ENCODE assay signal across 13 cellular contexts in genomic region chr16:15640966-15641365, GRCh38. TPM values are rescaled to one million over a fixed set of nuclear protein-coding genes. Genes with fewer than 3 reads are reported as not detected.
DNase-seq lines count a peak whose midpoint lies in the region; ATAC-seq, FAIRE-seq and TF ChIP-seq lines count a peak whose summit lies in the region.
"Had no signal": no experiment of that assay in that cellular context is flagged by ENCODE, and none has a peak within 500 bp of the region (broad histone marks: within the 10 kb centered on the region; RNA-seq: fewer than 3 reads in every experiment).

No MANE protein-coding gene starts in this region.

- H3K4me1 Mint-ChIP-seq in CD4-positive, alpha-beta T cell (ENCODE audit: low read depth), result peaks cover 67% of the 10 kb centered on the region
- H3K4me1 Mint-ChIP-seq in activated T-helper 1 cell treated with anti-CD3 and anti-CD28 coated beads, Interleukin-12 subunit alpha, Interleukin-12 subunit beta, Interleukin-2, Interleukin-4 antibody, amounts not matched to agents 30 ng/mL and 10 ng/mL and 1 ng/mL, durations not matched to agents 14 hours and 24 hours and 36 hours (ENCODE audit: low read depth), result peaks cover 69% of the 10 kb centered on the region
- peaks cover 36 to 64% of the 10 kb centered on the region in 2 donors for H3K4me1 Mint-ChIP-seq in natural killer cell treated with Interleukin-12 subunit alpha and Interleukin-12 subunit beta and Interleukin-15 and Interleukin-18, amount 100 ng/mL, for 72 hours (ENCODE audit: low read depth in 2 of 2)

- DNase-seq in CD4-positive, alpha-beta T cell, result no peak
- DNase-seq in GM18507 (ENCODE audit: extremely low spot score, insufficient read length, low read depth) (no peak), ecto neural progenitor cell (ENCODE audit: low spot score) (no peak), colonic mucosa (no peak), brain microvascular endothelial cell (no peak)
- no peak for DNase-seq in activated T-helper 1 cell treated with anti-CD3 and anti-CD28 coated beads, Interleukin-12 subunit alpha, Interleukin-12 subunit beta, Interleukin-2, Interleukin-4 antibody, amounts not matched to agents 30 ng/mL and 10 ng/mL and 1 ng/mL, durations not matched to agents 14 hours and 24 hours and 36 hours (ENCODE audit: low spot score)
- no peak for DNase-seq in natural killer cell treated with Interleukin-12 subunit alpha and Interleukin-12 subunit beta and Interleukin-15 and Interleukin-18, amount 100 ng/mL, for 72 hours (ENCODE audit: low spot score)
- DNase-seq: COR-L47, NCI-H2081 had no signal

- no peaks in the 10 kb centered on the region for H3K9me3 ChIP-seq in CD4-positive, alpha-beta T cell (ENCODE audit: control insufficient read depth, low read length)
- no peaks in the 10 kb centered on the region for H3K9me3 ChIP-seq in colonic mucosa

- no peak overlapping the region for H3K9ac ChIP-seq in colonic mucosa (ENCODE audit: low read depth in 2 of 2, low read length in 2 of 2)

- H3K36me3 Mint-ChIP-seq in CD4-positive, alpha-beta T cell (ENCODE audit: low read depth), result peaks cover 64% of the 10 kb centered on the region
- H3K36me3 Mint-ChIP-seq in activated T-helper 1 cell treated with anti-CD3 and anti-CD28 coated beads, Interleukin-12 subunit alpha, Interleukin-12 subunit beta, Interleukin-2, Interleukin-4 antibody, amounts not matched to agents 30 ng/mL and 10 ng/mL and 1 ng/mL, durations not matched to agents 14 hours and 24 hours and 36 hours (ENCODE audit: low read depth), result peaks cover 27% of the 10 kb centered on the region
- peaks cover 19% of the 10 kb centered on the region for H3K36me3 Mint-ChIP-seq in natural killer cell treated with Interleukin-12 subunit alpha and Interleukin-12 subunit beta and Interleukin-15 and Interleukin-18, amount 100 ng/mL, for 72 hours

- peak overlapping the region; percentile 96 for H3K4me3 Mint-ChIP-seq in CD4-positive, alpha-beta T cell
- peak overlapping the region; percentile 96 for H3K4me3 Mint-ChIP-seq in activated T-helper 1 cell treated with anti-CD3 and anti-CD28 coated beads, Interleukin-12 subunit alpha, Interleukin-12 subunit beta, Interleukin-2, Interleukin-4 antibody, amounts not matched to agents 30 ng/mL and 10 ng/mL and 1 ng/mL, durations not matched to agents 14 hours and 24 hours and 36 hours
- peak overlapping the region; percentile 89 for H3K4me3 Mint-ChIP-seq in natural killer cell treated with Interleukin-12 subunit alpha and Interleukin-12 subunit beta and Interleukin-15 and Interleukin-18, amount 100 ng/mL, for 72 hours

- H3K36me3 ChIP-seq in colonic mucosa (peaks cover 19% of the 10 kb centered on the region), brain microvascular endothelial cell (replicated peaks) (peaks cover 19% of the 10 kb centered on the region)

- in situ Hi-C loops in brain microvascular endothelial cell (cut with HindIII; ENCODE audit: low pct_ligation_motif_present, low sequenced_read_pairs), result no loop called here

- no peak for TF ChIP-seq CTCF in CD4-positive, alpha-beta T cell (IDR thresholded peaks at IDR 0.05)
- TF ChIP-seq CTCF in colonic mucosa (IDR thresholded peaks at IDR 0.05) (no peak), brain microvascular endothelial cell (IDR thresholded peaks at IDR 0.05; ENCODE audit: low read depth, low read length, missing control alignments) (no peak)

- H3K27ac ChIP-seq in CD4-positive, alpha-beta T cell (ENCODE audit: low read depth, low read length), result peak overlapping the region; percentile 69
- H3K27ac ChIP-seq in colonic mucosa, result no peak overlapping the region
- no peak overlapping the region for H3K27ac ChIP-seq in brain microvascular endothelial cell

- peaks cover 6% of the 10 kb centered on the region for H3K4me1 ChIP-seq in colonic mucosa

- peak; percentile 52 for FAIRE-seq in GM18507 (lab: Jason Lieb, UNC)
- FAIRE-seq: astrocyte, HTR-8/SVneo, RCC 7860 had no signal

- H3K27me3 Mint-ChIP-seq in CD4-positive, alpha-beta T cell, result no peaks in the 10 kb centered on the region
- H3K27me3 Mint-ChIP-seq in activated T-helper 1 cell treated with anti-CD3 and anti-CD28 coated beads, Interleukin-12 subunit alpha, Interleukin-12 subunit beta, Interleukin-2, Interleukin-4 antibody, amounts not matched to agents 30 ng/mL and 10 ng/mL and 1 ng/mL, durations not matched to agents 14 hours and 24 hours and 36 hours (ENCODE audit: insufficient read depth), result no peaks in the 10 kb centered on the region
- no peaks in the 10 kb centered on the region for H3K27me3 Mint-ChIP-seq in natural killer cell treated with Interleukin-12 subunit alpha and Interleukin-12 subunit beta and Interleukin-15 and Interleukin-18, amount 100 ng/mL, for 72 hours

- H3K27me3 ChIP-seq in CD4-positive, alpha-beta T cell (ENCODE audit: control insufficient read depth, insufficient read depth, low read length), result no peaks in the 10 kb centered on the region
- H3K27me3 ChIP-seq in colonic mucosa, result no peaks in the 10 kb centered on the region
- H3K27me3 ChIP-seq in brain microvascular endothelial cell (replicated peaks), result no peaks in the 10 kb centered on the region

- ATAC-seq in CD4-positive, alpha-beta T cell (ENCODE audit: poor library complexity), result no peak
- no peak for ATAC-seq in natural killer cell treated with Interleukin-12 subunit alpha and Interleukin-12 subunit beta and Interleukin-15 and Interleukin-18, amount 100 ng/mL, for 72 hours
- ATAC-seq in GM18502 (IDR thresholded peaks at IDR 0.05; ENCODE audit: poor library complexity, unreplicated experiment), result no peak

- POLR2A ChIA-PET in CD4-positive, alpha-beta T cell (lab: Charles Lee), result interaction anchor here (1.3 to 3.7 kb wide), 3 partner anchors 10 to 31 kb away, joined by 3 to 48 read pairs (median 3); no protein-coding TSS in a partner anchor

- peak overlapping the region; percentile 98 for H3K27ac Mint-ChIP-seq in CD4-positive, alpha-beta T cell
- peak overlapping the region; percentile 96 for H3K27ac Mint-ChIP-seq in activated T-helper 1 cell treated with anti-CD3 and anti-CD28 coated beads, Interleukin-12 subunit alpha, Interleukin-12 subunit beta, Interleukin-2, Interleukin-4 antibody, amounts not matched to agents 30 ng/mL and 10 ng/mL and 1 ng/mL, durations not matched to agents 14 hours and 24 hours and 36 hours
- peak overlapping the region; percentile 88 to 91 for H3K27ac Mint-ChIP-seq in natural killer cell treated with Interleukin-12 subunit alpha and Interleukin-12 subunit beta and Interleukin-15 and Interleukin-18, amount 100 ng/mL, for 72 hours

- no peak overlapping the region for H3K4me3 ChIP-seq in colonic mucosa
- no peak overlapping the region for H3K4me3 ChIP-seq in brain microvascular endothelial cell (ENCODE audit: low read depth, low read length)

- intact Hi-C loops in CD4-positive, alpha-beta T cell (cut with DNase I, micrococcal nuclease), result loop anchor here in 1 of 2 experiments (5.0 to 10.0 kb wide), 4 partner anchors 49 to 1006 kb away; partner anchors contain the start of genes BFAR, CEP20 and PARN
- intact Hi-C loops in activated T-helper 1 cell treated with anti-CD3 and anti-CD28 coated beads, Interleukin-12 subunit alpha, Interleukin-12 subunit beta, Interleukin-2, Interleukin-4 antibody, amounts not matched to agents 30 ng/mL and 10 ng/mL and 1 ng/mL, durations not matched to agents 14 hours and 24 hours and 36 hours (cut with micrococcal nuclease), result loop anchor here (5.0 kb wide), 3 partner anchors 246 to 1009 kb away; partner anchors contain the start of genes BFAR, CEP20, NTAN1 and PARN
- intact Hi-C loops in colonic mucosa (cut with DNase I), result no loop called here

- CTCF ChIA-PET in CD4-positive, alpha-beta T cell (lab: Charles Lee), result interaction anchor here (2.5 to 3.2 kb wide), 2 partner anchors 31 to 214 kb away, joined by 13 to 20 read pairs; no protein-coding TSS in a partner anchor

- no peaks in the 10 kb centered on the region for H3K9me3 Mint-ChIP-seq in CD4-positive, alpha-beta T cell
- no peaks in the 10 kb centered on the region for H3K9me3 Mint-ChIP-seq in activated T-helper 1 cell treated with anti-CD3 and anti-CD28 coated beads, Interleukin-12 subunit alpha, Interleukin-12 subunit beta, Interleukin-2, Interleukin-4 antibody, amounts not matched to agents 30 ng/mL and 10 ng/mL and 1 ng/mL, durations not matched to agents 14 hours and 24 hours and 36 hours
- H3K9me3 Mint-ChIP-seq in natural killer cell treated with Interleukin-12 subunit alpha and Interleukin-12 subunit beta and Interleukin-15 and Interleukin-18, amount 100 ng/mL, for 72 hours, result no peaks in the 10 kb centered on the region

RNA-seq across cellular contexts. Expression of gene MARF1, which starts 2.0 kb away (rescaled TPM):
- 100 to 1,000 TPM; 156 to 157 TPM for total RNA-seq in CD4-positive, alpha-beta T cell
- 58.8 and 58.9 TPM in 2 replicates for total RNA-seq in activated T-helper 1 cell treated with anti-CD3 and anti-CD28 coated beads, Interleukin-12 subunit alpha, Interleukin-12 subunit beta, Interleukin-2, Interleukin-4 antibody, amounts not matched to agents 30 ng/mL and 10 ng/mL and 1 ng/mL, durations not matched to agents 14 hours and 24 hours and 36 hours
- total RNA-seq in natural killer cell treated with Interleukin-12 subunit alpha and Interleukin-12 subunit beta and Interleukin-15 and Interleukin-18, amount 100 ng/mL, for 72 hours, result 10 to 100 TPM; 63.9 to 76.0 TPM
- total RNA-seq in colonic mucosa, result 10 to 100 TPM; 53.0 to 71.6 TPM

RNA-seq across cellular contexts. Expression of gene NDE1, which starts 9.1 kb away (rescaled TPM):
- 100 to 1,000 TPM in 1 of 2 experiments, 10 to 100 TPM in 1; 96.6 to 106 TPM for total RNA-seq in CD4-positive, alpha-beta T cell
- 87.4 and 91.8 TPM in 2 replicates for total RNA-seq in activated T-helper 1 cell treated with anti-CD3 and anti-CD28 coated beads, Interleukin-12 subunit alpha, Interleukin-12 subunit beta, Interleukin-2, Interleukin-4 antibody, amounts not matched to agents 30 ng/mL and 10 ng/mL and 1 ng/mL, durations not matched to agents 14 hours and 24 hours and 36 hours
- total RNA-seq in natural killer cell treated with Interleukin-12 subunit alpha and Interleukin-12 subunit beta and Interleukin-15 and Interleukin-18, amount 100 ng/mL, for 72 hours, result 100 to 1,000 TPM in 1 of 2 donors, 10 to 100 TPM in 1; 95.0 to 151 TPM
- 10 to 100 TPM; 38.5 to 50.3 TPM for total RNA-seq in colonic mucosa
